In the genomic region with DNA sequence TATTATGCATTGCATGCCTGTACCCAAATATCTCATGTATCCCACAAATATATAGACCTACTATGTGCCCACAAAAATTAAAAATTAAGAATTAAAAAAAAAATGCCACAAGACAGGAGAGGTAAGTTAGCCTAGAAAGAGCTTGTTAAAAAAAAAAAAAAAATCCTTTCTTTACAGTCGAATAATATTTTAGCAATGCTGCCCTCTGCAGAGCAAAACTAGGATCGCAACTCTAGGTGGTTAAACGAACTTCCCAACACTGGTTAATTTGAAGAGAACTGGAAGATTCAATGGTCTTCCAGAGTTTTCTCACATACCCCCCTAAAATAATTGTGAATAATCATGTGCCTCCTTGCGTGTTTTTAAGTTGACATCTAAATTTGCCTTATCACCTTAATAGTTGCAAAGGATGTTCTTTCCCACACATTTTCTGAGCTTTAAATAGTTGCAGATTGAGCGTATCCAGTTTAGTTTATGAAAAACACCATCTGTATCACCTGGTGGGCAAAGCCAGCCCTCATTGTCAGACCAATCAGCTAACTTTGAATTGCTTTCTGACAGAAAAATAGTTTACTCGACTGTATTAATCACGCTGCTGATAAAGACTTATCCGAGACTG, we compare ENCODE assay signal across 8 cellular contexts. TPM values are rescaled to one million over a fixed set of nuclear protein-coding genes. Genes with fewer than 3 reads are reported as not detected.
A peak's percentile ranks its signal among the peaks of the same experiment; 100 is the strongest.
DNase-seq lines count a peak whose midpoint lies in the region; ATAC-seq, FAIRE-seq and TF ChIP-seq lines count a peak whose summit lies in the region.

No MANE protein-coding gene starts in this region.

- TF ChIP-seq EP300 in ovary (IDR thresholded peaks at IDR 0.05), result no peak

- H3K36me3 ChIP-seq in Peyer's patch, result no peaks in the 10 kb centered on the region
- H3K36me3 ChIP-seq in ovary, result no peaks in the 10 kb centered on the region

- 31 to 39% (median 32%) methylated on average over 8 of the region's 8 CpGs for WGBS in ovary, 3 donors

- ATAC-seq in foreskin keratinocyte, result peak; percentile 31

- H3K27ac ChIP-seq in Peyer's patch (no peak overlapping the region), foreskin keratinocyte (no peak overlapping the region), ovary (no peak overlapping the region)

- TF ChIP-seq POLR2A in Peyer's patch (IDR thresholded peaks at IDR 0.05), result no peak
- no peak for TF ChIP-seq POLR2A in ovary (IDR thresholded peaks at IDR 0.05)

- H3K27me3 ChIP-seq in Peyer's patch, result no peaks in the 10 kb centered on the region
- no peaks in the 10 kb centered on the region for H3K27me3 ChIP-seq in foreskin keratinocyte
- no peaks in the 10 kb centered on the region for H3K27me3 ChIP-seq in ovary

- H3K9me3 ChIP-seq in Peyer's patch (no peaks in the 10 kb centered on the region), ovary (no peaks in the 10 kb centered on the region)

- DNase-seq in CD1c-positive myeloid dendritic cell (ENCODE audit: extremely low spot score) (peak; percentile 87), HT1080 (ENCODE audit: low read depth) (peak; percentile 51), Peyer's patch (peak in 2 of 3 donors; percentile 78 to 92), foreskin keratinocyte (peak in 1 of 2 donors; percentile 36), ovary (peak; percentile 66 to 89 (median 74)), urothelium cell line (ENCODE audit: low spot score) (peak; percentile 28), ecto neural progenitor cell (ENCODE audit: low spot score) (no peak)
- peak; percentile 41 to 58 for DNase-seq in activated T-helper 1 cell treated with anti-CD3 and anti-CD28 coated beads, Interleukin-2, amount 50 U/mL, for 16 hours (ENCODE audit: low read depth in 1 of 2, low spot score in 1 of 2)

- H3K4me3 ChIP-seq in Peyer's patch, result no peak overlapping the region
- no peak overlapping the region for H3K4me3 ChIP-seq in ovary

- no peak for FAIRE-seq in urothelium cell line (lab: Jason Lieb, UNC)

- TF ChIP-seq CTCF in Peyer's patch (IDR thresholded peaks at IDR 0.05) (peak; percentile 52 to 85 (median 80)), foreskin keratinocyte (conservative IDR thresholded peaks at IDR 0.05) (peak; percentile 86), ovary (IDR thresholded peaks at IDR 0.05) (peak; percentile 36 to 77 (median 67))

- H3K4me1 ChIP-seq in Peyer's patch (peaks cover 0 to 9% (median 5%) of the 10 kb centered on the region in 4 donors), foreskin keratinocyte (peaks cover 16% of the 10 kb centered on the region), ovary (ENCODE audit: insufficient read depth) (peaks cover 4% of the 10 kb centered on the region)

- intact Hi-C loops in ovary (cut with DNase I), result loop anchor here in 2 of 4 donors (10.0 kb wide), 1 partner anchor 455 kb away; no protein-coding TSS in a partner anchor

RNA-seq across cellular contexts. Expression of a gene that starts 47.4 kb away (rescaled TPM):
- total RNA-seq in HT1080 (2014; rRNA removed; shearing (Covaris generic)), result 2.0 and 2.6 TPM in 2 replicates
- polyA plus RNA-seq in HT1080 (2015; cell fraction: cytosol; rRNA removed), result 2.3 and 3.1 TPM in 2 replicates
- 3.0 and 3.5 TPM in 2 replicates for polyA plus RNA-seq in HT1080 (2015; cell fraction: nucleus; rRNA removed)
- total RNA-seq in Peyer's patch (1 to 10 TPM; 3.2 to 6.3 (median 5.2) TPM), foreskin keratinocyte (3.2 and 4.1 TPM in 2 replicates), ovary (10 to 100 TPM in 5 of 7 donors, 1 to 10 TPM in 2; 8.2 to 22.6 (median 13.9) TPM)
- polyA plus RNA-seq in foreskin keratinocyte (1.6 and 2.1 TPM in 2 replicates), ovary (10 to 100 TPM; 16.8 to 19.1 TPM)
